In the genomic region with DNA sequence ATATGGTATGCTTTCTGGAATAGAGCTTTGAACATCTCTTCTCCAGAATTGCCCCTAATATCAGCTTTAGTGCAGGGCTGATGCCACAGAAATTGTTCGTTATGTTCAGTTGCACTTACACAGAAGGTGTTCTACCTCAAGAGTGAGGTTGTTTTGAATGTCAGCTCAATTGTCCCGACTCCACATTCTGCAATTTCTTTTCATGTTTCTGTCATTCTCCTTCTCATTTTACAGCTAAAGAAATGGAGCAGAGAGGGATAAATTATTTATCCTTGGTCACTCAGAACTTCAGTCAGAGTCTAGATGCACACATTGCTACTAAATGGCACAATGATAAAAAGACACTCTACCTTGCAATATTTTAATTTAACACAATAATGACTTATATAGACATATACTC, we compare ENCODE assay signal across 22 cellular contexts.
"Had no signal": no experiment of that assay in that cellular context is flagged by ENCODE, and none has a peak within 500 bp of the region (broad histone marks: within the 10 kb centered on the region; RNA-seq: fewer than 3 reads in every experiment).

No MANE protein-coding gene starts in this region.

- H3K9me3 Mint-ChIP-seq: stimulated activated effector memory CD8-positive, alpha-beta T cell treated with anti-CD3 and anti-CD28 coated beads, Interleukin-12 subunit alpha, Interleukin-12 subunit beta, amount 100 ng/mL, for 72 hours had no signal

- DNase-seq: dorsolateral prefrontal cortex; effector CD4-positive, alpha-beta T cell; gastrocnemius medialis; head of caudate nucleus; left ventricle myocardium superior; natural killer cell; right cardiac atrium; sigmoid colon; stimulated activated CD4-positive, alpha-beta T cell treated with anti-CD3 and anti-CD28 coated beads, Interleukin-2, amount 100 ng/mL, for 24 hours; stimulated activated CD4-positive, alpha-beta T cell treated with anti-CD3 and anti-CD28 coated beads, Interleukin-4, amount 100 ng/mL, for 24 hours; stimulated activated naive CD8-positive, alpha-beta T cell treated with anti-CD3 and anti-CD28 coated beads, Interleukin-15, Interleukin-2, amounts not matched to agents 100 U/mL and 50 U/mL, for 24 hours; substantia nigra; transverse colon; upper lobe of right lung; uterus had no signal

- H3K27ac ChIP-seq: dorsolateral prefrontal cortex, epithelial cell of prostate, gastrocnemius medialis, neural progenitor cell, prostate gland, transverse colon, upper lobe of right lung, uterus had no signal

- H2AFZ ChIP-seq: neural progenitor cell had no signal

- ATAC-seq: esophagus mucosa; gastrocnemius medialis; left ventricle myocardium superior; natural killer cell; stimulated activated effector memory CD8-positive, alpha-beta T cell treated with anti-CD3 and anti-CD28 coated beads, Interleukin-12 subunit alpha, Interleukin-12 subunit beta, amount 100 ng/mL, for 72 hours; stimulated activated naive CD8-positive, alpha-beta T cell treated with anti-CD3 and anti-CD28 coated beads, Interleukin-15, Interleukin-2, amounts not matched to agents 100 U/mL and 50 U/mL, for 24 hours; upper lobe of right lung had no signal

- H3K27me3 Mint-ChIP-seq: memory B cell had no signal

- H3K27me3 ChIP-seq: dorsolateral prefrontal cortex, gastrocnemius medialis, neural progenitor cell, sigmoid colon, transverse colon, upper lobe of right lung, uterus had no signal

- H3K9me3 ChIP-seq: prostate gland, sigmoid colon, transverse colon, uterus had no signal

- H3K4me3 Mint-ChIP-seq: memory B cell; natural killer cell; neural progenitor cell; stimulated activated effector memory CD8-positive, alpha-beta T cell treated with anti-CD3 and anti-CD28 coated beads, Interleukin-12 subunit alpha, Interleukin-12 subunit beta, amount 100 ng/mL, for 72 hours had no signal

- H3K36me3 Mint-ChIP-seq: memory B cell; natural killer cell; stimulated activated effector memory CD8-positive, alpha-beta T cell treated with anti-CD3 and anti-CD28 coated beads, Interleukin-12 subunit alpha, Interleukin-12 subunit beta, amount 100 ng/mL, for 72 hours had no signal

- H3K4me2 ChIP-seq: neural progenitor cell had no signal

- H3K4me1 ChIP-seq: gastrocnemius medialis, neural progenitor cell, prostate gland, uterus had no signal

- H3K4me1 Mint-ChIP-seq: natural killer cell; stimulated activated effector memory CD8-positive, alpha-beta T cell treated with anti-CD3 and anti-CD28 coated beads, Interleukin-12 subunit alpha, Interleukin-12 subunit beta, amount 100 ng/mL, for 72 hours had no signal

- H3K4me3 ChIP-seq: dorsolateral prefrontal cortex, gastrocnemius medialis, lung, neural progenitor cell, prostate gland, sigmoid colon, transverse colon, upper lobe of right lung, uterus had no signal

- H3K36me3 ChIP-seq: gastrocnemius medialis, neural progenitor cell, prostate gland, sigmoid colon, transverse colon, upper lobe of right lung, uterus had no signal

- H3K9ac ChIP-seq: neural progenitor cell had no signal

- H3K27ac Mint-ChIP-seq: memory B cell; natural killer cell; neural progenitor cell; stimulated activated effector memory CD8-positive, alpha-beta T cell treated with anti-CD3 and anti-CD28 coated beads, Interleukin-12 subunit alpha, Interleukin-12 subunit beta, amount 100 ng/mL, for 72 hours had no signal
